8 cellular contexts compared by ENCODE assay signal in the genomic region with DNA sequence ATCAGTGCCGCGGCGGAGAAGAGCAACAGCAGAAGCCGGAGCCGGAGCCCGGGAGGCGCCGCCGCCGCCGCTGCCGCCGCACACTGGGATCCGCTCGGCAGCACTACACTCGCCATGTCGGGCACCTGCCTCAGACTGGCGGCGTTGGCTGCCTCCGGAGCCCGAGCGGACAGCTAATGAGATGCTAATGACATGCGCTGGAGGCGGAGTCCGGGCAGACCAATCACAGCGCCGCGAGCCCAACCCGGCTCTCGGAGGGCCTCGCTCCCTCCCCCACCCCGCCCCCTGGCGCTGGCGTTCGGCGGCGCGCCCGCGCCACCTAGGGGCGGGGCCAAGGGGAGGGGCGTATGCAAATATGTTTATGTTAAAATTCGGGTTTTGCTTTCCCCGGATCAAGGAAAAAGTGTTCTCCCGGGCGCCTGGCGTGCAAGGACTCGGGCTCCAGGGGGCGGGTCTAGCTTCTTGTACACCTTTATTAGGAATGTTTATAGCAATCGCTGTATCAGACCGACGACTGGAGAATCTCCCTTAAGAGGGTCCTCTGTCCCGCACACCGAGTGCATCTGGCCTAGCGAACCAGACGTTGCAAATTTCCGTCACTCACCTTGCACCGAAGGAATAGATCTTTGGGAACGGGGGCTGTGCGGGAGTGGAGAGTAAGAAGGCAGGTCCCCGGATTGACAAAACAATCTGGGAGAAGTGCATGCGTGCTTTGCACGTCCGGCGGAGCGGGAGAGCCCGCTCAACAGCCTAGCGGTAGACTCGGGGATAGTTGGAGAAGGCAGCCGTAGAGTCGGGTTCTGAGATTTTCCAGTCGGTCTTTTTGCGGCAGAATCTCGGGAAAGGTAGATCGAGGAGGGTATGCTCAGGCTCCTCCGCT. TPM values are rescaled to one million over a fixed set of nuclear protein-coding genes. Genes with fewer than 3 reads are reported as not detected.
DNase-seq lines count a peak whose midpoint lies in the region; ATAC-seq and TF ChIP-seq lines count a peak whose summit lies in the region.

A gene (minus strand): TSS at position 137 of the 880 bp plus-strand sequence.

- peak within 1 kb of the TSS in 4 of 5 donors; percentile 66 to 82 (median 72) for H3K9ac ChIP-seq in subcutaneous abdominal adipose tissue (ENCODE audit: low read length in 5 of 5)

- H3K36me3 ChIP-seq in SJCRH30 (no peaks in the 10 kb centered on the region), subcutaneous abdominal adipose tissue (ENCODE audit: control insufficient read depth in 5 of 5, insufficient read depth in 5 of 5, low read length in 5 of 5) (no peaks in the 10 kb centered on the region)

- H3K4me3 ChIP-seq in SJCRH30 (peak within 1 kb of the TSS; percentile 54), subcutaneous abdominal adipose tissue (ENCODE audit: low read depth in 1 of 5, low read length in 5 of 5) (peak within 1 kb of the TSS; percentile 85 to 97 (median 90))

- H3K27me3 Mint-ChIP-seq in activated naive CD8-positive, alpha-beta T cell: peaks cover 28% of the 10 kb centered on the region
- peaks cover 4% of the 10 kb centered on the region for H3K27me3 Mint-ChIP-seq in glutamatergic neuron (ENCODE audit: unreplicated experiment)

- H3K27ac Mint-ChIP-seq in activated naive CD8-positive, alpha-beta T cell: no peak within 1 kb of the TSS
- peak within 1 kb of the TSS; percentile 97 for H3K27ac Mint-ChIP-seq in glutamatergic neuron (ENCODE audit: unreplicated experiment)

- H3K9me3 ChIP-seq in SJCRH30 (replicated peaks): no peaks in the 10 kb centered on the region
- H3K9me3 ChIP-seq in subcutaneous abdominal adipose tissue (ENCODE audit: control insufficient read depth in 5 of 5, low read length in 5 of 5): no peaks in the 10 kb centered on the region

- DNase-seq in AG08396 (ENCODE audit: low spot score): peak; percentile 97
- peak; percentile 82 to 83 for DNase-seq in SJCRH30
- peak; percentile 98 for DNase-seq in glutamatergic neuron
- peak; percentile 53 for DNase-seq in non-pigmented ciliary epithelial cell (ENCODE audit: low read depth)

- H3K4me1 Mint-ChIP-seq in activated naive CD8-positive, alpha-beta T cell (ENCODE audit: low read depth): peaks cover 9% of the 10 kb centered on the region
- peaks cover 9% of the 10 kb centered on the region for H3K4me1 Mint-ChIP-seq in glutamatergic neuron (ENCODE audit: low read depth, unreplicated experiment)

- no peaks in the 10 kb centered on the region for H3K9me3 Mint-ChIP-seq in activated naive CD8-positive, alpha-beta T cell (ENCODE audit: low read depth)
- peaks cover 7% of the 10 kb centered on the region for H3K9me3 Mint-ChIP-seq in glutamatergic neuron (ENCODE audit: unreplicated experiment)

- ATAC-seq in GM19395 (IDR thresholded peaks at IDR 0.05; ENCODE audit: unreplicated experiment): peak; percentile 66

- H3K27me3 ChIP-seq in SJCRH30 (peaks cover 3% of the 10 kb centered on the region; the same call in 1 of the 2 replicates), subcutaneous abdominal adipose tissue (ENCODE audit: control insufficient read depth in 5 of 5, insufficient read depth in 4 of 5, low read length in 5 of 5) (peaks cover 0 to 8% (median 3%) of the 10 kb centered on the region in 5 donors)

- no peaks in the 10 kb centered on the region for H3K36me3 Mint-ChIP-seq in activated naive CD8-positive, alpha-beta T cell
- H3K36me3 Mint-ChIP-seq in glutamatergic neuron (ENCODE audit: unreplicated experiment): no peaks in the 10 kb centered on the region

- no peak within 1 kb of the TSS for H3K27ac ChIP-seq in SJCRH30
- H3K27ac ChIP-seq in subcutaneous abdominal adipose tissue (ENCODE audit: low read depth, low read length): peak within 1 kb of the TSS; percentile 65

- no peaks in the 10 kb centered on the region for H3K4me1 ChIP-seq in SJCRH30
- peaks cover 0 to 40% (median 32%) of the 10 kb centered on the region in 5 donors for H3K4me1 ChIP-seq in subcutaneous abdominal adipose tissue (ENCODE audit: control insufficient read depth in 5 of 5, insufficient read depth in 5 of 5, low read length in 5 of 5)

- TF ChIP-seq CTCF in LNCAP (IDR thresholded peaks at IDR 0.05) (peak; percentile 31), glutamatergic neuron (IDR thresholded peaks at IDR 0.05; ENCODE audit: partially characterized antibody, unreplicated experiment) (peak; percentile 94)

- H3K4me3 Mint-ChIP-seq in activated naive CD8-positive, alpha-beta T cell: peak within 1 kb of the TSS; percentile 78
- peak within 1 kb of the TSS; percentile 96 for H3K4me3 Mint-ChIP-seq in glutamatergic neuron (ENCODE audit: unreplicated experiment)

RNA-seq across cellular contexts. Expression of the gene that starts here (rescaled TPM):
- total RNA-seq in SJCRH30 (2014; rRNA removed; shearing (Covaris generic)): 6.0 TPM in 2 replicates
- 1,339 TPM for total RNA-seq in glutamatergic neuron (ENCODE audit: unreplicated experiment)

Comparison
In these comparisons a context has a peak if more than half of its experiments do, and no peak if none do; other contexts are left out.
1. RNA of the gene that starts here (total RNA-seq): 1,339 TPM in glutamatergic neuron (single experiment); 6.0 TPM in SJCRH30; every median in the first group is over 100 times any median in the second.
2. Peak in every context shown above with its lines, with median percentiles within 50 percentile points of each other: DNase-seq.